ENCODE assay signal across 14 cellular contexts in the genomic region with DNA sequence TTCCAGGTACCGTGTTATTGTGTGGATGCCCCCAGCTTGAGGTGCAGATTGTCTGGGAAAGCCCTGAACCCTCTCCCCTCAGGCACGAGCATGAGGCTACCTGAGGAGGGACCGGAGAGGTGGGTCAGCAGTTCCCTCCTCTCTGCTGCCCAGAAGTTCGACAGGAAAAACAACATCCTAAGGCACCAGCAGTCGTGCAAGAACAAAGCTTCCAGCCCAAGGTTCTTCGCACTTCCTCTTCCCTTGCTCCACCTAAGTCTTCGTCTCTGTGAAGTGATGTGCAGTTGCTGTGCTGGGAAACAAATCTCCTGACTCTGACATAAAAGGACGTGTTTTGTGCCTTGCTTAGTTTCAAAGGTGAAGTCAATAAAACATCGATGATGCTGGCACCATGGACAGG.
"Had no signal": no experiment of that assay in that cellular context is flagged by ENCODE, and none has a peak within 500 bp of the region (broad histone marks: within the 10 kb centered on the region; RNA-seq: fewer than 3 reads in every experiment).

No MANE protein-coding gene starts in this region.

- H3K4me1 ChIP-seq: pancreas, uterus had no signal

- DNase-seq: activated naive CD4-positive, alpha-beta T cell; activated naive CD8-positive, alpha-beta T cell treated with anti-CD3 and anti-CD28 coated beads, Interleukin-2, amount 10 ng/mL, durations not matched to agents 7 days and 5 days; cortex of kidney; effector CD4-positive, alpha-beta T cell; esophagus squamous epithelium; immature natural killer cell; pancreas; stimulated activated CD4-positive, alpha-beta T cell treated with anti-CD3 and anti-CD28 coated beads, Interleukin-15, amount 100 ng/mL, for 24 hours; stimulated activated CD4-positive, alpha-beta T cell treated with anti-CD3 and anti-CD28 coated beads, Interleukin-4, amount 100 ng/mL, for 1 hour; stimulated activated naive CD4-positive, alpha-beta T cell treated with Interleukin-2 at 50 U/mL for 16 hours; uterus had no signal

- H3K27me3 ChIP-seq: pancreas, tibial nerve had no signal

- H3K9me3 ChIP-seq: pancreas, uterus had no signal

- H3K27ac ChIP-seq: pancreas, tibial nerve, uterus had no signal

- H3K36me3 ChIP-seq: esophagus squamous epithelium, pancreas, tibial nerve, uterus had no signal

- H3K4me3 ChIP-seq: esophagus squamous epithelium, pancreas, tibial nerve, uterus had no signal

- FAIRE-seq: endothelial cell of umbilical vein, pancreas had no signal

- ATAC-seq: activated CD4-positive, CD25-positive, alpha-beta regulatory T cell treated with anti-CD3 and anti-CD28 coated beads, Interleukin-2, amount 50 U/mL, for 24 hours; pancreas had no signal
